ENCODE assay signal across 12 cellular contexts in the genomic region with DNA sequence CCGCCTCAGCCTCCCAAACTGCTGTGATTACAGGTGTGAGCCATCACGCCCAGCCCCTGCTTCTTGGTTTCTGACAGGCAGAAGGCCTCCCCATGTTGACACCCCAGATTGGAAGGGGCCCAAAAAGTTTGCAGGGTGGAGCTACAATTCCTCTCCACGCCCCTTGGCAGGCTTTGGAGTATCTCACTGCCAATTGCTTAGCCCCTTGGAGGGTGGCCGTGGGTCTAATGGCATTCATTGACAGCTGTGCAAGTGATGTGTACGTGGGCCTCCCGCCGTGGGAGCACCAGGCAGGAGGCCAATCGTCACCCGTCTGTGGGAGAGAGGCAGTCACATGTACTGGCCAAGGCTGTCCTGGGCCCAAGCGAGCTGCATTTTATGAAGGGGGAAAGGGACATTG.
DNase-seq lines count a peak whose midpoint lies in the region; ATAC-seq and TF ChIP-seq lines count a peak whose summit lies in the region.
"Had no signal": no experiment of that assay in that cellular context is flagged by ENCODE, and none has a peak within 500 bp of the region (broad histone marks: within the 10 kb centered on the region; RNA-seq: fewer than 3 reads in every experiment).

No MANE protein-coding gene starts in this region.

- ATAC-seq in HG02840 (IDR thresholded peaks at IDR 0.05; ENCODE audit: low FRiP score, unreplicated experiment): no peak
- ATAC-seq in HG02798 (IDR thresholded peaks at IDR 0.05; ENCODE audit: poor library complexity, unreplicated experiment): no peak
- ATAC-seq in HG03039 (IDR thresholded peaks at IDR 0.05; ENCODE audit: unreplicated experiment): no peak

- peak overlapping the region; percentile 45 for H3K9ac ChIP-seq in muscle layer of colon (ENCODE audit: low read length)

- H3K4me3 ChIP-seq in muscle layer of colon (ENCODE audit: low read depth in 1 of 2, low read length in 2 of 2) (peak overlapping the region in 1 of 2 donors; percentile 11), suprapubic skin (no peak overlapping the region)

- H3K4me1 ChIP-seq in muscle layer of colon (ENCODE audit: insufficient read depth, low read length) (peaks cover 77% of the 10 kb centered on the region), suprapubic skin (peaks cover 73% of the 10 kb centered on the region)

- H3K27me3 ChIP-seq in muscle layer of colon (ENCODE audit: control insufficient read depth in 1 of 2, insufficient read depth in 2 of 2, low read length in 2 of 2) (no peaks in the 10 kb centered on the region), suprapubic skin (no peaks in the 10 kb centered on the region)
- H3K27me3 ChIP-seq: BE2C had no signal

- H3K9me3 ChIP-seq in muscle layer of colon (ENCODE audit: low read length): no peaks in the 10 kb centered on the region
- H3K9me3 ChIP-seq in suprapubic skin: no peaks in the 10 kb centered on the region
- H3K9me3 ChIP-seq: BE2C had no signal

- 55% methylated on average over 10 of the region's 10 CpGs for WGBS in suprapubic skin

- H3K27ac ChIP-seq in muscle layer of colon (ENCODE audit: low read depth, low read length) (peak overlapping the region; percentile 85), suprapubic skin (peak overlapping the region; percentile 89)

- TF ChIP-seq POLR2A in erythroblast (IDR thresholded peaks at IDR 0.05; ENCODE audit: low read length) (no peak), suprapubic skin (IDR thresholded peaks at IDR 0.05) (no peak)

- H3K36me3 ChIP-seq in muscle layer of colon (ENCODE audit: insufficient read depth, low read length) (peaks cover 20% of the 10 kb centered on the region), suprapubic skin (peaks cover 16% of the 10 kb centered on the region)

- TF ChIP-seq CTCF in suprapubic skin (IDR thresholded peaks at IDR 0.05): no peak

- DNase-seq in NCI-H446 treated with DMSO at 0.1 percent for 48 hours (lab: John Stamatoyannopoulos, UW) (peak; percentile 33), erythroblast (lab: John Stamatoyannopoulos, UW) (peak; percentile 55 to 66), suprapubic skin (ENCODE audit: low spot score in 2 of 2) (no peak), cerebellar nuclear complex (lab: John Stamatoyannopoulos, UW) (no peak)
- DNase-seq: activated CD4-positive, alpha-beta T cell treated with anti-CD3 and anti-CD28 coated beads, Interleukin-2, amount 50 U/mL, for 1 hour; NCI-H2081; NK-92 treated with Interleukin-12 subunit alpha and Interleukin-12 subunit beta, amount 100 ng/mL, for 24 hours had no signal

- TF ChIP-seq EP300 in suprapubic skin (IDR thresholded peaks at IDR 0.05): no peak

Comparison
In these comparisons a context has a peak if more than half of its experiments do, and no peak if none do; other contexts are left out.
1. DNase-seq: peak in NCI-H446 treated with DMSO at 0.1 percent for 48 hours (single experiment) and erythroblast (2 of 2); none in suprapubic skin (0 of 2) and cerebellar nuclear complex (0 of 2).